10 cellular contexts compared by ENCODE assay signal in the genomic region with DNA sequence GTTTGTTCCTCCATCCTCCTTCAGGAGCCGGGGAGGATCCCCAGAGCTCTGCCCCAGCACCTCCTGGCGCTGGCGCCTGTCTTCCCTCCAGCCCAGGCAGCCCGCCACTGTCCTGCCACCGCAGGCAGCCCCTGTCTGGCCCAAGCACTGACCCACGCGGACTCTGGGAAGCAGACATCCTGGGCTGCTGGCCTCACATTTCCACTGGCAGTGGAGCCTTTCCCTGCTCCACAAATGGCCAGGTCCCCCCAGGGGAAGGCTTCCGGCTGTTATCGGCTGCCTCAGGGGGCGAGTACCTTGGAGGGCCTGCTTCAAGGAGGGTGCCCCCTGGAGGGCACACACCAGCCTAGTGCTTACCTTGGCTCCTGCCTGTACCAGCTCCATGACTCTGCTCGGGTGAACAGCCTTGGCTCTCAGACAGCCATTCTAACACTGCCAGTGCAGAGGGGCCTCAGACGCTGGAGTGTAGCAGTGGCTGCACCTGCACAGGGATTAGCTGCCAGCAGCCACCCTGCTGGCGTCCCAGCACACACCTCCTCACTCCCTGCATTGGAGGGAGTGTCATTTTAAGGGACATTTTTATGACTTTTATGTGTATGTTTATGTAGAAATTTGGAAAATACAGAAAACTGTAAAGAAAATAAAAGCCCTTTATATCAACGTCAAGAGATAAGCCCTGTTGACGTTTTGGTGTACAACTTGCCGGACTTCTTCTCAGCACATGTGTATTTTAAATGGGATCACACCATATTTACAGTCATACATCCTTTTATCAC. TPM values are rescaled to one million over a fixed set of nuclear protein-coding genes. Genes with fewer than 3 reads are reported as not detected.
DNase-seq lines count a peak whose midpoint lies in the region; ATAC-seq and TF ChIP-seq lines count a peak whose summit lies in the region.
"Had no signal": no experiment of that assay in that cellular context is flagged by ENCODE, and none has a peak within 500 bp of the region (broad histone marks: within the 10 kb centered on the region; RNA-seq: fewer than 3 reads in every experiment).

No MANE protein-coding gene starts in this region.

- H4K8ac ChIP-seq in trophoblast cell (ENCODE audit: low read depth, low read length): no peak overlapping the region

- no peak overlapping the region for H3K18ac ChIP-seq in trophoblast cell (ENCODE audit: low read length)

- no peak overlapping the region for H3K9ac ChIP-seq in trophoblast cell (ENCODE audit: low read length)

- H3K36me3 ChIP-seq in trophoblast cell (ENCODE audit: control insufficient read depth in 1 of 2, insufficient read depth in 2 of 2, low read length in 2 of 2): no peaks in the 10 kb centered on the region
- H3K36me3 ChIP-seq: spleen had no signal

- H2AK5ac ChIP-seq in trophoblast cell (ENCODE audit: low read length): no peak overlapping the region

- H3K4me3 ChIP-seq in fibroblast of mammary gland (ENCODE audit: control insufficient read depth, low read depth, low read length): no peak overlapping the region
- H3K4me3 ChIP-seq in trophoblast cell (ENCODE audit: low read depth, low read length): no peak overlapping the region
- H3K4me3 ChIP-seq: heart left ventricle, spleen had no signal

- no peak overlapping the region for H2BK12ac ChIP-seq in trophoblast cell (ENCODE audit: low read length)

- no peak overlapping the region for H3K23ac ChIP-seq in trophoblast cell (ENCODE audit: low read length)

- H3K14ac ChIP-seq in trophoblast cell (ENCODE audit: low read length): no peak overlapping the region

- no peaks in the 10 kb centered on the region for H3K27me3 ChIP-seq in trophoblast cell (ENCODE audit: insufficient read depth, low read length)

- no peak overlapping the region for H4K91ac ChIP-seq in trophoblast cell (ENCODE audit: low read depth, low read length)

- H2AFZ ChIP-seq in trophoblast cell (ENCODE audit: insufficient read depth, low read length, poor library complexity): no peak overlapping the region

- no peaks in the 10 kb centered on the region for H3K79me1 ChIP-seq in trophoblast cell (ENCODE audit: low read length)

- H3K4ac ChIP-seq in trophoblast cell (ENCODE audit: low read depth, low read length): no peak overlapping the region

- H3K9me3 ChIP-seq in trophoblast cell (ENCODE audit: insufficient read depth, low read depth, low read length): no peaks in the 10 kb centered on the region
- H3K9me3 ChIP-seq: heart left ventricle, spleen had no signal

- no peak for ATAC-seq in activated CD4-positive, CD25-positive, alpha-beta regulatory T cell treated with anti-CD3 and anti-CD28 coated beads, Interleukin-2, amount 50 U/mL, for 24 hours

- H2BK5ac ChIP-seq in trophoblast cell (ENCODE audit: low read depth, low read length, poor library complexity): no peak overlapping the region

- TF ChIP-seq CTCF in fibroblast of mammary gland (conservative IDR thresholded peaks at IDR 0.05; ENCODE audit: control insufficient read depth, insufficient read depth, low read depth, low read length): no peak

- H3K4me2 ChIP-seq in trophoblast cell (ENCODE audit: low read length): no peak overlapping the region

- H3K27ac ChIP-seq in trophoblast cell (ENCODE audit: low read depth, low read length): no peak overlapping the region
- H3K27ac ChIP-seq: heart left ventricle, spleen had no signal

- no peaks in the 10 kb centered on the region for H3K4me1 ChIP-seq in trophoblast cell (ENCODE audit: control insufficient read depth in 1 of 2, insufficient read depth in 2 of 2, low read length in 2 of 2)
- H3K4me1 ChIP-seq: heart left ventricle, spleen had no signal

- H3K79me2 ChIP-seq in trophoblast cell (ENCODE audit: control insufficient read depth, insufficient read depth, low read length, poor library complexity): no peaks in the 10 kb centered on the region

- no peak overlapping the region for H2BK120ac ChIP-seq in trophoblast cell (ENCODE audit: insufficient read depth, low read length, poor library complexity)

- peak; percentile 23 for DNase-seq in stimulated activated CD4-positive, alpha-beta T cell treated with anti-CD3 and anti-CD28 coated beads, Interleukin-15, amount 100 ng/mL, for 24 hours
- no peak for DNase-seq in stimulated activated CD4-positive, alpha-beta T cell treated with anti-CD3 and anti-CD28 coated beads, Interleukin-2, amount 100 ng/mL, for 48 hours
- DNase-seq in NCI-H524 treated with DMSO at 0.1 percent for 48 hours (lab: John Stamatoyannopoulos, UW) (peak; percentile 36), fibroblast of mammary gland (ENCODE audit: low read depth) (peak; percentile 15), Ammon's horn (ENCODE audit: low spot score) (no peak), trophoblast cell (no peak), LoVo (ENCODE audit: low spot score) (no peak)
- DNase-seq: spleen had no signal

- no CpG with 5 or more reads among the region's 16 CpGs for WGBS in trophoblast cell (ENCODE audit: extremely low coverage, insufficient coverage, insufficient read length)

- no peak overlapping the region for H4K12ac ChIP-seq in trophoblast cell (ENCODE audit: low read depth, low read length)

RNA-seq across cellular contexts. Expression of gene ACE, which starts 21.0 kb away (rescaled TPM):
- polyA plus RNA-seq in trophoblast cell (2013): 0.25 and 0.39 TPM in 2 replicates

RNA-seq across cellular contexts. Expression of gene KCNH6, which starts 25.3 kb away (rescaled TPM):
- not detected in 2 replicates for polyA plus RNA-seq in trophoblast cell (2013)
- polyA plus RNA-seq: spleen had no signal

RNA-seq across cellular contexts. Expression of gene CYB561, which starts 51.8 kb away (rescaled TPM):
- 15.7 and 18.0 TPM in 2 replicates for polyA plus RNA-seq in trophoblast cell (2013)

RNA-seq across cellular contexts. Expression of gene DCAF7, which starts 52.4 kb away (rescaled TPM):
- polyA plus RNA-seq in trophoblast cell (2013): 47.5 and 51.5 TPM in 2 replicates

Comparison
In these comparisons a context has a peak if more than half of its experiments do, and no peak if none do; other contexts are left out.
1. DNase-seq: peak in stimulated activated CD4-positive, alpha-beta T cell treated with anti-CD3 and anti-CD28 coated beads, Interleukin-15, amount 100 ng/mL, for 24 hours (single experiment), NCI-H524 treated with DMSO at 0.1 percent for 48 hours (single experiment) and fibroblast of mammary gland (single experiment); none in stimulated activated CD4-positive, alpha-beta T cell treated with anti-CD3 and anti-CD28 coated beads, Interleukin-2, amount 100 ng/mL, for 48 hours (0 of 2), Ammon's horn (single experiment), trophoblast cell (0 of 2) and LoVo (single experiment).